Comparison of ENCODE assay signal across 12 cellular contexts in the genomic region with DNA sequence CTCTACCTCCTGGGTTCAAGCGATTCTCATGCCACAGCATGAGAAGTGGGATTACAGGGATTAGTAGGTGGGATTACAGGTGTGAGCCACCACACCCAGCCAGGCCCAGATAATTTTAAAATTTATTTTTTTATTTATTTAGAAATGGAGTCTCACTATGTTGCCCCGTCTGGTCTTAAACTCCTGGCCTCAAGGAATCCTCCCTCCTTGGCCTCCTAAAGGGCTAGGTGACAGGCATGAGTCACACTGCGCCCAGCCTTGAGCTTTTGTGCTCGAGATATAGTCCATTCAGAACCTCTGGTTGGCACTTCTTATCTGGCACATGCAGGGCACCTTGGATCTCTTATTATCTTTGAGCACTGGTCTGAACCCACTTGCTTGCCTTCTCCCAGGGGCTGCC. TPM values are rescaled to one million over a fixed set of nuclear protein-coding genes. Genes with fewer than 3 reads are reported as not detected.
DNase-seq lines count a peak whose midpoint lies in the region; ATAC-seq and TF ChIP-seq lines count a peak whose summit lies in the region.
"Had no signal": no experiment of that assay in that cellular context is flagged by ENCODE, and none has a peak within 500 bp of the region (broad histone marks: within the 10 kb centered on the region; RNA-seq: fewer than 3 reads in every experiment).

No MANE protein-coding gene starts in this region.

- ATAC-seq in PC-3: no peak

- H3K27ac Mint-ChIP-seq in Calu3 (ENCODE audit: unreplicated experiment): peak overlapping the region; percentile 100

- 93 to 94% methylated on average over 4 of the region's 4 CpGs for WGBS in sigmoid colon, 2 donors

- no TSS peak for BruUV-seq in Calu3 (replicated peaks; lab: Mats Ljungman, UMichigan)
- BruUV-seq in PC-3 (replicated peaks; lab: Mats Ljungman, UMichigan): no TSS peak

- TF ChIP-seq EP300 in sigmoid colon (IDR thresholded peaks at IDR 0.05): no peak

- intact Hi-C loops in Calu3 (cut with micrococcal nuclease; ENCODE audit: unreplicated experiment) (loop anchor here (5.0 kb wide), 1 partner anchor 92 kb away; a partner anchor contains a TSS), PC-3 (cut with micrococcal nuclease) (no loop called here), sigmoid colon (cut with DNase I) (no loop called here)

- H3K4me3 ChIP-seq in PC-3 (ENCODE audit: low read length): peak overlapping the region; percentile 85
- peak overlapping the region in 1 of 4 donors; percentile 93 for H3K4me3 ChIP-seq in sigmoid colon

- H3K4me2 ChIP-seq in PC-3 (ENCODE audit: low read length): peak overlapping the region; percentile 95

- peaks cover 12% of the 10 kb centered on the region for H3F3A ChIP-seq in PC-3 (ENCODE audit: low read length, unreplicated experiment)

- TF ChIP-seq CTCF in Calu3 (IDR thresholded peaks at IDR 0.05; ENCODE audit: unreplicated experiment): no peak
- TF ChIP-seq CTCF in PC-3 (conservative IDR thresholded peaks at IDR 0.05; ENCODE audit: low read depth, low read length): no peak
- TF ChIP-seq CTCF in sigmoid colon (IDR thresholded peaks at IDR 0.05): no peak

- H4K20me1 ChIP-seq in PC-3 (ENCODE audit: low read length): peaks cover 31% of the 10 kb centered on the region

- H3K27me3 ChIP-seq in PC-3 (ENCODE audit: low read length) (no peaks in the 10 kb centered on the region), sigmoid colon (no peaks in the 10 kb centered on the region)

- peaks cover 9% of the 10 kb centered on the region for H3K27me3 Mint-ChIP-seq in Calu3 (ENCODE audit: unreplicated experiment)

- no peak overlapping the region for H2AFZ ChIP-seq in PC-3 (ENCODE audit: low read length)

- H3K9ac ChIP-seq in PC-3 (ENCODE audit: low read length): peak overlapping the region; percentile 99; the same call in 1 of the 2 replicates

- CTCF ChIA-PET in Calu3 (lab: Charles Lee) (interaction anchor here (0.8 kb wide), 1 partner anchor 92 kb away, joined by 3 read pairs; a partner anchor contains a TSS), PC-3 (lab: Charles Lee) (interaction anchor here (1.0 kb wide), 1 partner anchor 24 kb away, joined by 3 read pairs; no protein-coding TSS in a partner anchor)

- H3K4me1 ChIP-seq in PC-3 (ENCODE audit: insufficient read depth, low read length) (peaks cover 32% of the 10 kb centered on the region), sigmoid colon (peaks cover 0 to 42% (median 38%) of the 10 kb centered on the region in 4 donors)

- peaks cover 48% of the 10 kb centered on the region for H3K4me1 Mint-ChIP-seq in Calu3 (ENCODE audit: low read depth, unreplicated experiment)

- no peaks in the 10 kb centered on the region for H3K9me3 Mint-ChIP-seq in Calu3 (ENCODE audit: low read depth, unreplicated experiment)

- peaks cover 76% of the 10 kb centered on the region for H3K36me3 Mint-ChIP-seq in Calu3 (ENCODE audit: insufficient read depth, unreplicated experiment)

- DNase-seq in Calu3: no peak
- no peak for DNase-seq in PC-3
- no peak for DNase-seq in epithelial cell of prostate (ENCODE audit: low read depth, low spot score)
- DNase-seq in sigmoid colon: no peak
- DNase-seq in T1000 (lab: John Stamatoyannopoulos, UW): no peak
- DNase-seq in H4 (ENCODE audit: low spot score): no peak
- DNase-seq in NCI-H2081 (lab: John Stamatoyannopoulos, UW): no peak
- no peak for DNase-seq in NCI-H2196 treated with DMSO at 0.1 percent for 48 hours (lab: John Stamatoyannopoulos, UW; ENCODE audit: unreplicated experiment)
- DNase-seq: EL, NCI-H1048 had no signal

- H3K9me3 ChIP-seq in PC-3 (ENCODE audit: low read length): no peaks in the 10 kb centered on the region
- no peaks in the 10 kb centered on the region for H3K9me3 ChIP-seq in sigmoid colon

- peaks cover 78% of the 10 kb centered on the region for H3K79me2 ChIP-seq in PC-3 (ENCODE audit: low read length)

- no peak for TF ChIP-seq POLR2A in sigmoid colon (IDR thresholded peaks at IDR 0.05)

- peak overlapping the region; percentile 100 for H3K4me3 Mint-ChIP-seq in Calu3 (ENCODE audit: low read depth, unreplicated experiment)

- peaks cover 43% of the 10 kb centered on the region for H3K36me3 ChIP-seq in PC-3 (ENCODE audit: low read depth, low read length)
- H3K36me3 ChIP-seq in sigmoid colon: peaks cover 3 to 20% (median 16%) of the 10 kb centered on the region in 4 donors

- peak overlapping the region; percentile 93 for H3K27ac ChIP-seq in PC-3 (ENCODE audit: low read length)
- H3K27ac ChIP-seq in epithelial cell of prostate: peak overlapping the region; percentile 99
- peak overlapping the region; percentile 97 to 100 (median 98) for H3K27ac ChIP-seq in sigmoid colon

- H3K9me2 ChIP-seq in PC-3 (replicated peaks; ENCODE audit: low read length): no peaks in the 10 kb centered on the region

- POLR2A ChIA-PET in PC-3 (lab: Charles Lee; ENCODE audit: unreplicated experiment): interaction anchor here (0.6 to 0.9 kb wide), 2 partner anchors 38 to 39 kb away, joined by 3 to 4 read pairs; no protein-coding TSS in a partner anchor

RNA-seq across cellular contexts. Expression of a gene that starts 1.5 kb away (rescaled TPM):
- total RNA-seq in Calu3 (2022) (410 and 444 TPM in 2 replicates), PC-3 (2014; rRNA removed) (243 and 304 TPM in 2 replicates), sigmoid colon (10 to 100 TPM; 44.0 to 70.4 (median 50.4) TPM)
- polyA plus RNA-seq in sigmoid colon: 100 to 1,000 TPM in 1 of 3 donors, 10 to 100 TPM in 2; 16.8 to 128 (median 39.1) TPM
- 478 and 499 TPM in 2 replicates for total RNA-seq in H4 (2014; rRNA removed; shearing (Covaris generic))

RNA-seq across cellular contexts. Expression of a gene that starts 39.8 kb away (rescaled TPM):
- total RNA-seq in Calu3 (2022): 87.7 and 97.4 TPM in 2 replicates
- 217 and 222 TPM in 2 replicates for total RNA-seq in PC-3 (2014; rRNA removed)
- total RNA-seq in sigmoid colon: 10 to 100 TPM; 22.8 to 39.7 (median 34.7) TPM
- 10 to 100 TPM; 11.6 to 47.6 (median 24.0) TPM for polyA plus RNA-seq in sigmoid colon
- total RNA-seq in H4 (2014; rRNA removed; shearing (Covaris generic)): 60.1 and 63.7 TPM in 2 replicates

RNA-seq across cellular contexts. Expression of a gene that starts 42.0 kb away (rescaled TPM):
- total RNA-seq in Calu3 (2022) (not detected in 2 replicates), PC-3 (2014; rRNA removed) (not detected in 2 replicates), sigmoid colon (under 1 TPM; 0.16 to 0.55 (median 0.38) TPM)
- polyA plus RNA-seq in sigmoid colon: under 1 TPM in 1 of 3 donors, not detected in 2; 0.60 TPM
- not detected in 2 replicates for total RNA-seq in H4 (2014; rRNA removed; shearing (Covaris generic))
- total RNA-seq: renal cortical epithelial cell; T-helper 1 cell treated with Interleukin-12 subunit alpha and Interleukin-12 subunit beta and Interleukin-4 antibody, amounts not matched to agents 30 ng/mL and 1 ng/mL, for 36 hours had no signal

RNA-seq across cellular contexts. Expression of a gene that starts 46.5 kb away (rescaled TPM):
- total RNA-seq in Calu3 (2022) (not detected in 2 replicates), PC-3 (2014; rRNA removed) (not detected in 2 replicates), sigmoid colon (1 to 10 TPM in 1 of 4 donors, not detected in 3; 2.1 TPM)
- not detected for polyA plus RNA-seq in sigmoid colon
- total RNA-seq in H4 (2014; rRNA removed; shearing (Covaris generic)): not detected in 2 replicates
- total RNA-seq: renal cortical epithelial cell; T-helper 1 cell treated with Interleukin-12 subunit alpha and Interleukin-12 subunit beta and Interleukin-4 antibody, amounts not matched to agents 30 ng/mL and 1 ng/mL, for 36 hours had no signal

RNA-seq across cellular contexts. Expression of a gene that starts 47.3 kb away (rescaled TPM):
- 38.3 and 39.2 TPM in 2 replicates for total RNA-seq in Calu3 (2022)
- total RNA-seq in PC-3 (2014; rRNA removed): 41.4 and 48.2 TPM in 2 replicates
- total RNA-seq in sigmoid colon: 10 to 100 TPM; 27.1 to 37.8 (median 31.2) TPM
- polyA plus RNA-seq in sigmoid colon: 10 to 100 TPM; 27.8 to 31.2 (median 28.9) TPM
- total RNA-seq in H4 (2014; rRNA removed; shearing (Covaris generic)): 22.3 and 26.3 TPM in 2 replicates
